In the genomic region with DNA sequence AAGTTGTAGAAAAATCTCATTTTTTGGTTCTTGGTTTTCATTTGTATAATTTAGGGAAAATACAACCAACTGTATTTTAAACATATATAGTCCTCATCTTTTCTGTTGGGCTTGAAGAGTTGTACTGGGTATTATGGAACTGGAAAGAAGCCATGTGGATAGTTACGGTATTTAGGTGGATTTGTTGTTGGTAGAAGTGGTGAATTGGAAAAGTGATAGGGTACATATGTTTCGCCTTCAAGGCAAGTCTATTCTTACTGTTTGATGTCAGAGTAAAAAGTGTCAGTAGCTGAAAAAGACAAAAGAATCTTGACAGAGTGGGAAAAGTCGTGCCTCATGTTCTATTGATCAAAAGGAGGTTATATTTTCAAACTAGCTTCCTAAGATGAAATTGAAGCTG, we compare ENCODE assay signal across 1 cellular context.
TF ChIP-seq lines count a peak whose summit lies in the region.

No MANE protein-coding gene starts in this region.

TF ChIP-seq in IMR-90, 13 proteins besides CTCF, POLR2A, EP300 and RAD21:
- no peak for TF ChIP-seq RCOR1 (IDR thresholded peaks at IDR 0.05; ENCODE audit: insufficient replicate concordance, low read length)
